ENCODE assay signal across 1 cellular context in genomic region chr17:42980766-42981397, GRCh38.
A peak's percentile ranks its signal among the peaks of the same experiment; 100 is the strongest.
TF ChIP-seq lines count a peak whose summit lies in the region.

No MANE protein-coding gene starts in this region.

TF ChIP-seq in HepG2, 621 proteins besides CTCF, POLR2A, EP300 and RAD21 (continued from another document and continues in another):
- no peak for TF ChIP-seq KIAA2018 (CRISPR knock-in tag; IDR thresholded peaks at IDR 0.05; ENCODE audit: borderline replicate concordance)
- TF ChIP-seq TOE1 (CRISPR knock-in tag; IDR thresholded peaks at IDR 0.05), result no peak
- peak; percentile 28 for TF ChIP-seq ZNF777 (CRISPR knock-in tag; IDR thresholded peaks at IDR 0.05)
- TF ChIP-seq FOXO1 (CRISPR knock-in tag; IDR thresholded peaks at IDR 0.05), result 0 out of 2 replicates have a peak, but pooled peaks have one; percentile 1
- TF ChIP-seq, protein P1, sequence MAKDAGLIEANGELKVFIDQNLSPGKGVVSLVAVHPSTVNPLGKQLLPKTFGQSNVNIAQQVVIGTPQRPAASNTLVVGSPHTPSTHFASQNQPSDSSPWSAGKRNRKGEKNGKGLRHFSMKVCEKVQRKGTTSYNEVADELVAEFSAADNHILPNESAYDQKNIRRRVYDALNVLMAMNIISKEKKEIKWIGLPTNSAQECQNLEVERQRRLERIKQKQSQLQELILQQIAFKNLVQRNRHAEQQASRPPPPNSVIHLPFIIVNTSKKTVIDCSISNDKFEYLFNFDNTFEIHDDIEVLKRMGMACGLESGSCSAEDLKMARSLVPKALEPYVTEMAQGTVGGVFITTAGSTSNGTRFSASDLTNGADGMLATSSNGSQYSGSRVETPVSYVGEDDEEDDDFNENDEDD (CRISPR knock-in tag; IDR thresholded peaks at IDR 0.05; ENCODE audit: borderline replicate concordance), result peak; percentile 75; the same call in 1 of the 2 replicates
- TF ChIP-seq ZSCAN31 (CRISPR knock-in tag; IDR thresholded peaks at IDR 0.05; ENCODE audit: low read depth), result peak; percentile 77; the same call in 1 of the 2 replicates
- TF ChIP-seq ZNF331 (CRISPR knock-in tag; IDR thresholded peaks at IDR 0.05), result no peak
- TF ChIP-seq KDM2A (CRISPR knock-in tag; IDR thresholded peaks at IDR 0.05; ENCODE audit: borderline replicate concordance, low read depth), result peak; percentile 16; the same call in 1 of the 2 replicates
- TF ChIP-seq ZNF235 (CRISPR knock-in tag; IDR thresholded peaks at IDR 0.05; ENCODE audit: borderline replicate concordance), result no peak
- TF ChIP-seq HOMEZ (CRISPR knock-in tag; IDR thresholded peaks at IDR 0.05; ENCODE audit: low read depth), result no peak
- no peak for TF ChIP-seq HOXA9 (CRISPR knock-in tag; IDR thresholded peaks at IDR 0.05; ENCODE audit: borderline replicate concordance)
- TF ChIP-seq SIX4 (CRISPR knock-in tag; IDR thresholded peaks at IDR 0.05), result no peak
- TF ChIP-seq ELF1 (CRISPR knock-in tag; IDR thresholded peaks at IDR 0.05), result no peak; the same call in 1 of the 2 replicates
- TF ChIP-seq HNF4G (IDR thresholded peaks at IDR 0.05; ENCODE audit: borderline replicate concordance, low read depth, low read length), result no peak
- no peak for TF ChIP-seq HNF4G (CRISPR knock-in tag; IDR thresholded peaks at IDR 0.05; ENCODE audit: borderline replicate concordance, low read depth)
- TF ChIP-seq, protein P2, sequence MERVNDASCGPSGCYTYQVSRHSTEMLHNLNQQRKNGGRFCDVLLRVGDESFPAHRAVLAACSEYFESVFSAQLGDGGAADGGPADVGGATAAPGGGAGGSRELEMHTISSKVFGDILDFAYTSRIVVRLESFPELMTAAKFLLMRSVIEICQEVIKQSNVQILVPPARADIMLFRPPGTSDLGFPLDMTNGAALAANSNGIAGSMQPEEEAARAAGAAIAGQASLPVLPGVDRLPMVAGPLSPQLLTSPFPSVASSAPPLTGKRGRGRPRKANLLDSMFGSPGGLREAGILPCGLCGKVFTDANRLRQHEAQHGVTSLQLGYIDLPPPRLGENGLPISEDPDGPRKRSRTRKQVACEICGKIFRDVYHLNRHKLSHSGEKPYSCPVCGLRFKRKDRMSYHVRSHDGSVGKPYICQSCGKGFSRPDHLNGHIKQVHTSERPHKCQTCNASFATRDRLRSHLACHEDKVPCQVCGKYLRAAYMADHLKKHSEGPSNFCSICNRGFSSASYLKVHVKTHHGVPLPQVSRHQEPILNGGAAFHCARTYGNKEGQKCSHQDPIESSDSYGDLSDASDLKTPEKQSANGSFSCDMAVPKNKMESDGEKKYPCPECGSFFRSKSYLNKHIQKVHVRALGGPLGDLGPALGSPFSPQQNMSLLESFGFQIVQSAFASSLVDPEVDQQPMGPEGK (CRISPR knock-in tag; IDR thresholded peaks at IDR 0.05), result no peak
- TF ChIP-seq, protein P3, sequence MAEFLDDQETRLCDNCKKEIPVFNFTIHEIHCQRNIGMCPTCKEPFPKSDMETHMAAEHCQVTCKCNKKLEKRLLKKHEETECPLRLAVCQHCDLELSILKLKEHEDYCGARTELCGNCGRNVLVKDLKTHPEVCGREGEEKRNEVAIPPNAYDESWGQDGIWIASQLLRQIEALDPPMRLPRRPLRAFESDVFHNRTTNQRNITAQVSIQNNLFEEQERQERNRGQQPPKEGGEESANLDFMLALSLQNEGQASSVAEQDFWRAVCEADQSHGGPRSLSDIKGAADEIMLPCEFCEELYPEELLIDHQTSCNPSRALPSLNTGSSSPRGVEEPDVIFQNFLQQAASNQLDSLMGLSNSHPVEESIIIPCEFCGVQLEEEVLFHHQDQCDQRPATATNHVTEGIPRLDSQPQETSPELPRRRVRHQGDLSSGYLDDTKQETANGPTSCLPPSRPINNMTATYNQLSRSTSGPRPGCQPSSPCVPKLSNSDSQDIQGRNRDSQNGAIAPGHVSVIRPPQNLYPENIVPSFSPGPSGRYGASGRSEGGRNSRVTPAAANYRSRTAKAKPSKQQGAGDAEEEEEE (CRISPR knock-in tag; IDR thresholded peaks at IDR 0.05; ENCODE audit: borderline replicate concordance), result 0 out of 2 replicates have a peak, but pooled peaks have one; percentile 78
- no peak for TF ChIP-seq ADNP (CRISPR knock-in tag; IDR thresholded peaks at IDR 0.05)
- no peak for TF ChIP-seq ZNF329 (CRISPR knock-in tag; IDR thresholded peaks at IDR 0.05; ENCODE audit: low read depth)
- TF ChIP-seq CEBPB (IDR thresholded peaks at IDR 0.05; ENCODE audit: borderline replicate concordance, low read depth, low read length), result no peak
- TF ChIP-seq, protein P4, sequence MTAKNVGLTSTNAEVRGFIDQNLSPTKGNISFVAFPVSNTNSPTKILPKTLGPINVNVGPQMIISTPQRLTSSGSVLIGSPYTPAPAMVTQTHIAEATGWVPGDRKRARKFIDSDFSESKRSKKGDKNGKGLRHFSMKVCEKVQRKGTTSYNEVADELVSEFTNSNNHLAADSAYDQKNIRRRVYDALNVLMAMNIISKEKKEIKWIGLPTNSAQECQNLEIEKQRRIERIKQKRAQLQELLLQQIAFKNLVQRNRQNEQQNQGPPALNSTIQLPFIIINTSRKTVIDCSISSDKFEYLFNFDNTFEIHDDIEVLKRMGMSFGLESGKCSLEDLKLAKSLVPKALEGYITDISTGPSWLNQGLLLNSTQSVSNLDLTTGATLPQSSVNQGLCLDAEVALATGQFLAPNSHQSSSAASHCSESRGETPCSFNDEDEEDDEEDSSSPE (CRISPR knock-in tag; IDR thresholded peaks at IDR 0.05), result 0 out of 2 replicates have a peak, but pooled peaks have one; percentile 10
- TF ChIP-seq ARID4A (CRISPR knock-in tag; IDR thresholded peaks at IDR 0.05; ENCODE audit: borderline replicate concordance), result peak; percentile 85
- no peak for TF ChIP-seq ZEB1 (IDR thresholded peaks at IDR 0.05; ENCODE audit: insufficient replicate concordance, low read depth)
- TF ChIP-seq ZNF468 (CRISPR knock-in tag; IDR thresholded peaks at IDR 0.05), result 0 out of 2 replicates have a peak, but pooled peaks have one; percentile 20
- no peak for TF ChIP-seq ZNF556 (CRISPR knock-in tag; IDR thresholded peaks at IDR 0.05; ENCODE audit: borderline replicate concordance)
- no peak for TF ChIP-seq EZH2 (conservative IDR thresholded peaks at IDR 0.05; ENCODE audit: low read depth, low read length)
- TF ChIP-seq ZBTB49 (CRISPR knock-in tag; IDR thresholded peaks at IDR 0.05; ENCODE audit: borderline replicate concordance), result no peak
- TF ChIP-seq ATF3 (CRISPR knock-in tag; IDR thresholded peaks at IDR 0.05), result no peak
- TF ChIP-seq ARNT2 (CRISPR knock-in tag; IDR thresholded peaks at IDR 0.05; ENCODE audit: low read depth), result peak; percentile 94
